In the genomic region with DNA sequence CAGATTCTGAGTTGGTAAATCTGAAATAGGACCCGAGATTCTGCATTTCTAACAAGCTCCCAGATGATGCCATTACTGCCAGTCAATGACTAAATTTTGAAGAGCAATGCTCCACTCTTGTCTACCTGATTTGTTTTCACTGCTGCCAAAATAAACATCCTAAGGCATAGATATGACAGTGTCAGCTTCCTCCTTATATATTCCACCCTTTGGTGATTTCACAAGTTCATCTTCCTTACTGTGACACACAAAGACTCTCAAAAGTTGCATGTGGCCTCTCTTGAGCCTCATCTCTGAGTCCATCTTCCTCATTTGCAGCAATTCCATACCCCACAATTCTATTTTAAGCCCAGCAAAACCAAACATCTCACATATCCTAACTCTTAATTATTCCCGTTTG, we compare ENCODE assay signal across 20 cellular contexts.
DNase-seq lines count a peak whose midpoint lies in the region; ATAC-seq, FAIRE-seq and TF ChIP-seq lines count a peak whose summit lies in the region.
"Had no signal": no experiment of that assay in that cellular context is flagged by ENCODE, and none has a peak within 500 bp of the region (broad histone marks: within the 10 kb centered on the region; RNA-seq: fewer than 3 reads in every experiment).

No MANE protein-coding gene starts in this region.

- no peak overlapping the region for H3K56ac ChIP-seq in H1 (replicated peaks; ENCODE audit: insufficient read length, low read depth, low read length)

- H3K9me3 ChIP-seq in A549 = no peaks in the 10 kb centered on the region
- no peaks in the 10 kb centered on the region for H3K9me3 ChIP-seq in H1 (ENCODE audit: insufficient read depth in 2 of 2, low read depth in 1 of 2, low read length in 1 of 2)

- H3K4me3 ChIP-seq in A549 = no peak overlapping the region
- peak overlapping the region; percentile 22; the same call in 1 of the 2 replicates for H3K4me3 ChIP-seq in GM23338
- peak overlapping the region in 1 of 4 experiments; percentile 7; a peak in 1 of 8 replicates for H3K4me3 ChIP-seq in H1 (ENCODE audit: extremely low read depth in 1 of 4, insufficient read depth in 2 of 4, low read depth in 3 of 4, low read length in 4 of 4)
- H3K4me3 ChIP-seq: coronary artery, GM23248, lung had no signal

- H3K18ac ChIP-seq in H1 (ENCODE audit: extremely low read depth, low read length) = no peak overlapping the region

- H3K36me3 ChIP-seq in GM23338 (ENCODE audit: insufficient read depth) (no peaks in the 10 kb centered on the region), H1 (ENCODE audit: control insufficient read depth in 2 of 4, insufficient read depth in 4 of 4, low read length in 3 of 4) (no peaks in the 10 kb centered on the region)

- no peaks in the 10 kb centered on the region for H3K9me3 Mint-ChIP-seq in GM23338
- no peaks in the 10 kb centered on the region for H3K9me3 Mint-ChIP-seq in natural killer cell treated with Interleukin-12 subunit alpha and Interleukin-12 subunit beta and Interleukin-15 and Interleukin-18, amount 100 ng/mL, for 72 hours
- H3K9me3 Mint-ChIP-seq: activated CD4-positive, alpha-beta T cell treated with anti-CD3 and anti-CD28 coated beads, Interleukin-2, amount 10 ng/mL, durations not matched to agents 24 days and 14 days had no signal

- peaks cover 23% of the 10 kb centered on the region for H3K4me1 Mint-ChIP-seq in GM23338
- peaks cover 23 to 33% of the 10 kb centered on the region in 2 donors for H3K4me1 Mint-ChIP-seq in natural killer cell treated with Interleukin-12 subunit alpha and Interleukin-12 subunit beta and Interleukin-15 and Interleukin-18, amount 100 ng/mL, for 72 hours (ENCODE audit: low read depth in 2 of 2)

- TF ChIP-seq CTCF in A549 (IDR thresholded peaks at IDR 0.05) (no peak), GM23338 (conservative IDR thresholded peaks at IDR 0.05; ENCODE audit: low read depth in 2 of 2) (no peak), H1 (IDR thresholded peaks at IDR 0.05; ENCODE audit: control extremely low read depth in 1 of 3, insufficient read depth in 1 of 3, low read depth in 1 of 3, low read length in 3 of 3) (no peak)

- no peak overlapping the region for H2BK120ac ChIP-seq in H1 (replicated peaks; ENCODE audit: low read depth, low read length)

- no peak for DNase-seq in A549 (ENCODE audit: low read depth in 1 of 2, low spot score in 1 of 2)
- no peak for DNase-seq in GM23338 (ENCODE audit: low spot score)
- DNase-seq in NOMO-1 treated with DMSO at 0.1 percent for 48 hours (lab: John Stamatoyannopoulos, UW; ENCODE audit: unreplicated experiment) = peak; percentile 78
- DNase-seq in H1 (ENCODE audit: low read depth in 1 of 2, low spot score in 2 of 2) = no peak
- DNase-seq in natural killer cell treated with Interleukin-12 subunit alpha and Interleukin-12 subunit beta and Interleukin-15 and Interleukin-18, amount 100 ng/mL, for 72 hours (ENCODE audit: low spot score) = no peak
- DNase-seq in activated effector memory CD4-positive, alpha-beta T cell treated with anti-CD3 and anti-CD28 coated beads, Interleukin-2, amount 50 U/mL, for 16 hours = no peak
- DNase-seq: activated CD4-positive, alpha-beta T cell treated with anti-CD3 and anti-CD28 coated beads, Interleukin-2, amount 10 ng/mL, durations not matched to agents 24 days and 14 days; activated naive CD4-positive, alpha-beta T cell treated with anti-CD3 and anti-CD28 coated beads, Interleukin-2, amount 50 U/mL, for 16 hours; GDM1; GM23248; NCI-H146; NCI-H446; stimulated activated CD4-positive, alpha-beta T cell treated with anti-CD3 and anti-CD28 coated beads, Interleukin-4, amount 100 ng/mL, for 4 hours; stimulated activated CD8-positive, alpha-beta memory T cell treated with anti-CD3 and anti-CD28 coated beads, Interleukin-4, amount 100 ng/mL, for 48 hours; substantia nigra had no signal

- H3K4me2 ChIP-seq in A549 (peak overlapping the region; percentile 23; the same call in 2 of the 3 replicates), GM23338 (peak overlapping the region; percentile 49), H1 (ENCODE audit: insufficient read depth in 1 of 2, low read depth in 2 of 2, low read length in 2 of 2) (peak overlapping the region; percentile 17 to 57; a peak in 3 of 4 replicates)

- POLR2A ChIA-PET in A549 (lab: Yijun Ruan, JAX) = no interaction called here
- POLR2A ChIA-PET in H1 (lab: Charles Lee; ENCODE audit: partially characterized antibody) = no interaction called here

- no peak for FAIRE-seq in A549 (lab: Jason Lieb, UNC)
- FAIRE-seq in H1 (lab: Jason Lieb, UNC) = peak; percentile 28
- FAIRE-seq: TTC549 had no signal

- no peaks in the 10 kb centered on the region for H3K9me2 ChIP-seq in GM23338 (ENCODE audit: insufficient read depth)

- no peak overlapping the region for H3K14ac ChIP-seq in H1 (ENCODE audit: insufficient read length)

- H3K4me3 Mint-ChIP-seq in GM23338 = no peak overlapping the region
- H3K4me3 Mint-ChIP-seq in natural killer cell treated with Interleukin-12 subunit alpha and Interleukin-12 subunit beta and Interleukin-15 and Interleukin-18, amount 100 ng/mL, for 72 hours = no peak overlapping the region
- H3K4me3 Mint-ChIP-seq: activated CD4-positive, alpha-beta T cell treated with anti-CD3 and anti-CD28 coated beads, Interleukin-2, amount 10 ng/mL, durations not matched to agents 24 days and 14 days had no signal

- H4K20me1 ChIP-seq in GM23338 (replicated peaks; ENCODE audit: insufficient read depth) = 0 out of 2 replicates have a peak, but pooled peaks cover 3% of the 10 kb centered on the region
- no peaks in the 10 kb centered on the region for H4K20me1 ChIP-seq in H1 (replicated peaks in 1 of 2; ENCODE audit: control insufficient read depth in 1 of 2, insufficient read depth in 2 of 2, low read length in 2 of 2)

- H2BK12ac ChIP-seq in H1 (ENCODE audit: low read depth, low read length) = no peak overlapping the region

- no peaks in the 10 kb centered on the region for H3K36me3 Mint-ChIP-seq in GM23338 (ENCODE audit: low read depth)
- no peaks in the 10 kb centered on the region for H3K36me3 Mint-ChIP-seq in natural killer cell treated with Interleukin-12 subunit alpha and Interleukin-12 subunit beta and Interleukin-15 and Interleukin-18, amount 100 ng/mL, for 72 hours

- no peak overlapping the region for H3K9ac ChIP-seq in H1 (replicated peaks in 1 of 4; ENCODE audit: extremely low read depth in 1 of 4, low read depth in 3 of 4, low read length in 3 of 4)
- H3K9ac ChIP-seq: GM23248 had no signal

- WGBS in A549 (ENCODE audit: missing lambda C conversion rate) = 67% methylated on average over 2 of the region's 2 CpGs
- WGBS in H1 (ENCODE audit: extremely low coverage in 1 of 2, insufficient coverage in 1 of 2, insufficient read length in 1 of 2, insufficient replicate concordance in 2 of 2, low coverage in 1 of 2, low lambda C conversion rate in 2 of 2, missing lambda C conversion rate in 1 of 2), 2 experiments = 43% methylated on average over 2 of the region's 2 CpGs; no CpG with 5 or more reads in 1 of the 2 experiments

- no peak overlapping the region for H4K8ac ChIP-seq in H1 (ENCODE audit: extremely low read depth, insufficient read depth, low read length)

- no peak overlapping the region for H2BK5ac ChIP-seq in H1 (ENCODE audit: low read depth, low read length)

- H4K91ac ChIP-seq in H1 (replicated peaks; ENCODE audit: insufficient read length, low read length) = no peak overlapping the region

- H3K79me1 ChIP-seq in H1 (ENCODE audit: low read depth, low read length) = no peaks in the 10 kb centered on the region

- H2AK5ac ChIP-seq in H1 (ENCODE audit: low read depth, low read length) = no peak overlapping the region

- H3K23me2 ChIP-seq in H1 (ENCODE audit: low read depth, low read length) = no peaks in the 10 kb centered on the region

- no peaks in the 10 kb centered on the region for H3F3A ChIP-seq in GM23338 (replicated peaks; ENCODE audit: low read depth)

- TF ChIP-seq RAD21 in A549 (conservative IDR thresholded peaks at IDR 0.05 in 1 of 2, IDR thresholded peaks at IDR 0.05 in 1 of 2) (no peak), H1 (IDR thresholded peaks at IDR 0.05 in 1 of 2, conservative IDR thresholded peaks at IDR 0.05 in 1 of 2; ENCODE audit: low read depth in 2 of 2, low read length in 2 of 2) (no peak)

- H3K27me3 ChIP-seq in GM23338 (ENCODE audit: insufficient read depth) = no peaks in the 10 kb centered on the region
- H3K27me3 ChIP-seq in H1 (replicated peaks in 1 of 4; ENCODE audit: control insufficient read depth in 3 of 4, extremely low read depth in 1 of 4, insufficient read depth in 3 of 4, low read length in 3 of 4) = no peaks in the 10 kb centered on the region

- no peak overlapping the region for H4K5ac ChIP-seq in H1 (ENCODE audit: insufficient read length, low read depth, low read length)

- H3K4me1 ChIP-seq in A549 = peaks cover 12% of the 10 kb centered on the region
- peaks cover 16% of the 10 kb centered on the region for H3K4me1 ChIP-seq in GM23338 (ENCODE audit: insufficient read depth)
- H3K4me1 ChIP-seq in H1 (replicated peaks in 1 of 4; ENCODE audit: control insufficient read depth in 3 of 4, insufficient read depth in 4 of 4, low read length in 3 of 4) = peaks cover 0 to 9% (median 9%) of the 10 kb centered on the region in 4 experiments; a peak in 3 of 7 replicates

- CTCF ChIA-PET in A549 (lab: Yijun Ruan, JAX) (no interaction called here), H1 (lab: Charles Lee; ENCODE audit: partially characterized antibody) (interaction anchor here (0.6 to 2.4 kb wide), 6 partner anchors 12 to 136 kb away, joined by 3 to 8 read pairs (median 4); no protein-coding TSS in a partner anchor)

- peaks cover 3% of the 10 kb centered on the region for H3K27me3 Mint-ChIP-seq in GM23338 (ENCODE audit: insufficient read depth, low read depth, poor library complexity)
- H3K27me3 Mint-ChIP-seq in natural killer cell treated with Interleukin-12 subunit alpha and Interleukin-12 subunit beta and Interleukin-15 and Interleukin-18, amount 100 ng/mL, for 72 hours = no peaks in the 10 kb centered on the region
- H3K27me3 Mint-ChIP-seq: activated CD4-positive, alpha-beta T cell treated with anti-CD3 and anti-CD28 coated beads, Interleukin-2, amount 10 ng/mL, durations not matched to agents 24 days and 14 days had no signal

- no peak overlapping the region for H3K23ac ChIP-seq in H1 (ENCODE audit: insufficient read length)

- no peak overlapping the region for H2BK20ac ChIP-seq in H1 (ENCODE audit: low read length)

- H2BK15ac ChIP-seq in H1 (ENCODE audit: low read length) = no peak overlapping the region

- H2AFZ ChIP-seq in GM23338 = no peak overlapping the region
- H2AFZ ChIP-seq in H1 (ENCODE audit: low read length) = no peak overlapping the region
- H2AFZ ChIP-seq: GM23248 had no signal

- no peak for TF ChIP-seq POLR2A in A549 (IDR thresholded peaks at IDR 0.05; ENCODE audit: low read length)
- no peak for TF ChIP-seq POLR2A in H1 (IDR thresholded peaks at IDR 0.05; ENCODE audit: control extremely low read depth in 1 of 2, low read depth in 2 of 2, low read length in 2 of 2)

- TF ChIP-seq EP300 in A549 (IDR thresholded peaks at IDR 0.05) = no peak
- no peak for TF ChIP-seq EP300 in H1 (IDR thresholded peaks at IDR 0.05; ENCODE audit: borderline replicate concordance in 1 of 2, low read depth in 2 of 2, low read length in 2 of 2)

- no peak overlapping the region for H3K4ac ChIP-seq in H1 (replicated peaks; ENCODE audit: insufficient read length, low read depth, low read length)

- no peak overlapping the region for H3K27ac Mint-ChIP-seq in GM23338
- H3K27ac Mint-ChIP-seq in natural killer cell treated with Interleukin-12 subunit alpha and Interleukin-12 subunit beta and Interleukin-15 and Interleukin-18, amount 100 ng/mL, for 72 hours = no peak overlapping the region
- H3K27ac Mint-ChIP-seq: activated CD4-positive, alpha-beta T cell treated with anti-CD3 and anti-CD28 coated beads, Interleukin-2, amount 10 ng/mL, durations not matched to agents 24 days and 14 days had no signal

- H3K79me2 ChIP-seq in GM23338 (replicated peaks; ENCODE audit: insufficient read depth) (peaks cover 64% of the 10 kb centered on the region), H1 (ENCODE audit: control insufficient read depth in 1 of 2, insufficient read depth in 2 of 2, low read length in 2 of 2) (peaks cover 0 to 32% of the 10 kb centered on the region in 2 experiments; a peak in 2 of 4 replicates)

- H3K27ac ChIP-seq in A549 = no peak overlapping the region
- peak overlapping the region; percentile 28; the same call in 1 of the 2 replicates for H3K27ac ChIP-seq in GM23338 (ENCODE audit: low read depth)
- no peak overlapping the region for H3K27ac ChIP-seq in H1 (ENCODE audit: low read depth, low read length)
- H3K27ac ChIP-seq: coronary artery, GM23248 had no signal

- no peak for ATAC-seq in A549
- ATAC-seq in GM23338 = 0 out of 3 replicates have a peak, but pooled peaks have one; percentile 36
- ATAC-seq in HG03565 (IDR thresholded peaks at IDR 0.05; ENCODE audit: unreplicated experiment) = no peak
- no peak for ATAC-seq in GM18861 (IDR thresholded peaks at IDR 0.05; ENCODE audit: unreplicated experiment)
- ATAC-seq in natural killer cell treated with Interleukin-12 subunit alpha and Interleukin-12 subunit beta and Interleukin-15 and Interleukin-18, amount 100 ng/mL, for 72 hours = no peak
